ENCODE assay signal across 1 cellular context in genomic region chr10:72273410-72274212, GRCh38.
A peak's percentile ranks its signal among the peaks of the same experiment; 100 is the strongest.
TF ChIP-seq lines count a peak whose summit lies in the region.

Gene DDIT4 (plus strand): TSS chr10:72273924. CDS start chr10:72274217, 293 bp downstream.

TF ChIP-seq in GM12878, 131 proteins besides CTCF, POLR2A, EP300 and RAD21 (continued from another document):
- TF ChIP-seq NRF1 (conservative IDR thresholded peaks at IDR 0.05; ENCODE audit: low read depth, low read length) (0 out of 2 replicates have a peak, but pooled peaks have one; percentile 11), E2F4 (IDR thresholded peaks at IDR 0.05; ENCODE audit: low read depth, low read length) (no peak), ELK1 (IDR thresholded peaks at IDR 0.05; ENCODE audit: low read depth, low read length) (no peak), NR2C2 (IDR thresholded peaks at IDR 0.05; ENCODE audit: borderline replicate concordance, control insufficient read depth, insufficient read length, low read depth) (no peak), CBFB (IDR thresholded peaks at IDR 0.05; ENCODE audit: low read depth) (peak; percentile 99), SMC3 (IDR thresholded peaks at IDR 0.05; ENCODE audit: borderline replicate concordance, low read length) (peak; percentile 21; the same call in 1 of the 2 replicates), MTA3 (IDR thresholded peaks at IDR 0.05; ENCODE audit: borderline replicate concordance, low read length) (no peak), ATF7 (IDR thresholded peaks at IDR 0.05; ENCODE audit: low read depth) (no peak), EED (IDR thresholded peaks at IDR 0.05; ENCODE audit: low read depth) (peak; percentile 61; the same call in 1 of the 2 replicates), SREBF1 (IDR thresholded peaks at IDR 0.05; ENCODE audit: low read length) (no peak), GATAD2B (conservative IDR thresholded peaks at IDR 0.05; ENCODE audit: low read depth) (no peak; the same call in none of the 2 replicates), ZBTB40 (IDR thresholded peaks at IDR 0.05; ENCODE audit: borderline replicate concordance) (no peak), TARDBP (IDR thresholded peaks at IDR 0.05; ENCODE audit: borderline replicate concordance) (peak; percentile 66; the same call in 1 of the 2 replicates), FOXK2 (IDR thresholded peaks at IDR 0.05) (no peak), ZNF24 (IDR thresholded peaks at IDR 0.05) (peak; percentile 68), KDM1A (IDR thresholded peaks at IDR 0.05; ENCODE audit: borderline replicate concordance) (no peak), CHD4 (IDR thresholded peaks at IDR 0.05) (no peak), CHD2 (IDR thresholded peaks at IDR 0.05; ENCODE audit: borderline replicate concordance, low read depth, low read length) (0 out of 2 replicates have a peak, but pooled peaks have one; percentile 71), PAX5 (IDR thresholded peaks at IDR 0.05; ENCODE audit: borderline replicate concordance, low read depth, low read length) (peak; percentile 81), POLR2AphosphoS5 (IDR thresholded peaks at IDR 0.05; ENCODE audit: low read length) (peak; percentile 100), MTA2 (IDR thresholded peaks at IDR 0.05; ENCODE audit: low read depth) (no peak), BCLAF1 (IDR thresholded peaks at IDR 0.05) (no peak), ATF3 (IDR thresholded peaks at IDR 0.05; ENCODE audit: borderline replicate concordance, extremely low read depth, low read depth, low read length) (no peak), KLF5 (IDR thresholded peaks at IDR 0.05; ENCODE audit: partially characterized antibody) (no peak), TCF12 (IDR thresholded peaks at IDR 0.05; ENCODE audit: low read depth, low read length) (peak; percentile 88), MEF2B (IDR thresholded peaks at IDR 0.05; ENCODE audit: partially characterized antibody, poor library complexity, severe bottlenecking) (peak; percentile 5), EZH2 (IDR thresholded peaks at IDR 0.05; ENCODE audit: borderline replicate concordance, control insufficient read depth, low read depth, low read length) (no peak), YY1 (IDR thresholded peaks at IDR 0.05; ENCODE audit: low read depth, low read length) (no peak; the same call in 1 of the 2 replicates), DPF2 (IDR thresholded peaks at IDR 0.05) (no peak; the same call in 1 of the 2 replicates), SP1 (IDR thresholded peaks at IDR 0.05; ENCODE audit: low read depth, low read length) (peak; percentile 91), SREBF2 (IDR thresholded peaks at IDR 0.05; ENCODE audit: low read length) (no peak), NFYA (IDR thresholded peaks at IDR 0.05; ENCODE audit: borderline replicate concordance, low read depth, low read length) (no peak), MLLT1 (IDR thresholded peaks at IDR 0.05) (peak; percentile 97; the same call in 1 of the 2 replicates), E4F1 (IDR thresholded peaks at IDR 0.05; ENCODE audit: borderline replicate concordance, partially characterized antibody) (no peak), HDGF (IDR thresholded peaks at IDR 0.05) (peak; percentile 77), BCL3 (IDR thresholded peaks at IDR 0.05; ENCODE audit: borderline replicate concordance, insufficient read depth, low read depth, low read length, poor library complexity, severe bottlenecking) (peak; percentile 40), TCF3 (IDR thresholded peaks at IDR 0.05; ENCODE audit: borderline replicate concordance, insufficient read depth, low read depth, low read length) (peak; percentile 98), RAD51 (IDR thresholded peaks at IDR 0.05) (no peak), USF2 (IDR thresholded peaks at IDR 0.05; ENCODE audit: borderline replicate concordance, low read depth, low read length) (no peak; the same call in 1 of the 2 replicates), SMARCA5 (IDR thresholded peaks at IDR 0.05) (peak; percentile 40), NFXL1 (IDR thresholded peaks at IDR 0.05; ENCODE audit: borderline replicate concordance) (no peak), RELA (IDR thresholded peaks at IDR 0.05; ENCODE audit: borderline replicate concordance, partially characterized antibody) (peak; percentile 82), ZSCAN29 (IDR thresholded peaks at IDR 0.05) (no peak), ZNF217 (IDR thresholded peaks at IDR 0.05) (no peak), ATF2 (IDR thresholded peaks at IDR 0.05; ENCODE audit: low read length) (no peak), POU2F2 (IDR thresholded peaks at IDR 0.05; ENCODE audit: borderline replicate concordance, low read depth, low read length) (peak; percentile 99), NR2F1 (conservative IDR thresholded peaks at IDR 0.05) (peak; percentile 60), TBL1XR1 (IDR thresholded peaks at IDR 0.05; ENCODE audit: low read depth, low read length) (peak; percentile 89), RUNX3 (IDR thresholded peaks at IDR 0.05; ENCODE audit: low read length) (peak; percentile 64)
